21 cellular contexts compared by ENCODE assay signal in genomic region chr4:7089211-7089964, GRCh38. TPM values are rescaled to one million over a fixed set of nuclear protein-coding genes. Genes with fewer than 3 reads are reported as not detected.
DNase-seq lines count a peak whose midpoint lies in the region; ATAC-seq lines count a peak whose summit lies in the region.
"Had no signal": no experiment of that assay in that cellular context is flagged by ENCODE, and none has a peak within 500 bp of the region (broad histone marks: within the 10 kb centered on the region; RNA-seq: fewer than 3 reads in every experiment).

No MANE protein-coding gene starts in this region.

- peaks cover 28% of the 10 kb centered on the region for H3K27me3 Mint-ChIP-seq in activated naive CD8-positive, alpha-beta T cell treated with anti-CD3 and anti-CD28 coated beads for 36 hours

- peak; percentile 55 for ATAC-seq in sciatic nerve
- ATAC-seq in Right ventricle myocardium superior (ENCODE audit: poor library complexity): no peak

- DNase-seq in medulla oblongata (ENCODE audit: extremely low spot score) (peak; percentile 30), sciatic nerve (ENCODE audit: low spot score) (peak; percentile 53), Right ventricle myocardium superior (no peak), CD1c-positive myeloid dendritic cell (ENCODE audit: extremely low spot score) (no peak), T-helper 1 cell (no peak)
- no peak for DNase-seq in activated naive CD8-positive, alpha-beta T cell treated with anti-CD3 and anti-CD28 coated beads for 36 hours
- DNase-seq: ACHN, AML-193, Caco-2, DMS153, GDM1, H9, NCI-H1417, NCI-H187 treated with DMSO at 0.1 percent for 48 hours, NCI-H2227 treated with DMSO at 0.1 percent for 48 hours, NCI-H510A treated with DMSO at 0.1 percent for 48 hours, NCI-H82, SHP77 treated with DMSO at 0.1 percent for 48 hours had no signal

- no peaks in the 10 kb centered on the region for H3K36me3 Mint-ChIP-seq in activated naive CD8-positive, alpha-beta T cell treated with anti-CD3 and anti-CD28 coated beads for 36 hours
- H3K36me3 Mint-ChIP-seq: CD14-positive monocyte had no signal

- H3K27ac Mint-ChIP-seq in activated naive CD8-positive, alpha-beta T cell treated with anti-CD3 and anti-CD28 coated beads for 36 hours: no peak overlapping the region
- H3K27ac Mint-ChIP-seq: CD14-positive monocyte, H9 had no signal

- intact Hi-C loops in sciatic nerve (cut with DNase I): no loop called here
- intact Hi-C loops in Right ventricle myocardium superior (cut with DNase I): no loop called here

- no peak overlapping the region for H3K4me3 Mint-ChIP-seq in activated naive CD8-positive, alpha-beta T cell treated with anti-CD3 and anti-CD28 coated beads for 36 hours
- H3K4me3 Mint-ChIP-seq: CD14-positive monocyte, H9 had no signal

- H3K4me1 Mint-ChIP-seq in activated naive CD8-positive, alpha-beta T cell treated with anti-CD3 and anti-CD28 coated beads for 36 hours: no peaks in the 10 kb centered on the region

- peak overlapping the region; percentile 41 for H3K27ac ChIP-seq in cingulate gyrus (ENCODE audit: low read depth, low read length)
- H3K27ac ChIP-seq: KMS-11 had no signal

- peaks cover 3% of the 10 kb centered on the region for H3K9me3 Mint-ChIP-seq in activated naive CD8-positive, alpha-beta T cell treated with anti-CD3 and anti-CD28 coated beads for 36 hours

RNA-seq across cellular contexts. Expression of gene GRPEL1, which starts 21.5 kb away (rescaled TPM):
- total RNA-seq in sciatic nerve: 20.6 TPM
- 60.2 TPM for total RNA-seq in Right ventricle myocardium superior
- total RNA-seq in activated naive CD8-positive, alpha-beta T cell treated with anti-CD3 and anti-CD28 coated beads for 36 hours: 100 to 1,000 TPM in 1 of 2 experiments, 10 to 100 TPM in 1; 96.6 to 109 TPM

RNA-seq across cellular contexts. Expression of gene TADA2B, which starts 46.2 kb away (rescaled TPM):
- total RNA-seq in sciatic nerve (14.8 TPM), Right ventricle myocardium superior (35.5 TPM)
- total RNA-seq in activated naive CD8-positive, alpha-beta T cell treated with anti-CD3 and anti-CD28 coated beads for 36 hours: 10 to 100 TPM; 10.3 to 11.2 TPM

Comparison
In these comparisons a context has a peak if more than half of its experiments do, and no peak if none do; other contexts are left out.
1. DNase-seq: peak in medulla oblongata (single experiment) and sciatic nerve (single experiment); none in Right ventricle myocardium superior (single experiment), CD1c-positive myeloid dendritic cell (single experiment), T-helper 1 cell (0 of 5) and activated naive CD8-positive, alpha-beta T cell treated with anti-CD3 and anti-CD28 coated beads for 36 hours (single experiment).